ENCODE assay signal across 18 cellular contexts in the genomic region with DNA sequence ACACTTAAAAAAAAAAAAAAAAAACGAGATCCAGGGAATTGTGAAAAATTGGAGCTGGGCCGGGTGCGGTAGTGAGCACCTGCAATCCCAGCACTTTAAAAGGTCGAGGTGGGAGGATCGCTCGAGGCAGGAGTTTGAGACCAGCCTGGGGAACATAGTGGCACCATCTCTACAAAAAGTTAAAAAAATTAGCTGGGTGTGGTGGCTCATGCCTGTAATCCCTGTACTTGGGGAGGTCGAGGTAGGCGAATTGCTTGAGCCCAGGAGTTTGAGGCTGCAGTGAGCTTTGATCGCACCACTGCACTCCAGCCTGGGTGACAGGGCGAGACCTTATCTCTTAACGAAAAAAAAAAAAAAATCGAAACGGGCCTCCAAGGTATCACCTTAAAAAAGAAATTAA. TPM values are rescaled to one million over a fixed set of nuclear protein-coding genes. Genes with fewer than 3 reads are reported as not detected.
DNase-seq lines count a peak whose midpoint lies in the region; ATAC-seq and TF ChIP-seq lines count a peak whose summit lies in the region.
"Had no signal": no experiment of that assay in that cellular context is flagged by ENCODE, and none has a peak within 500 bp of the region (broad histone marks: within the 10 kb centered on the region; RNA-seq: fewer than 3 reads in every experiment).

No MANE protein-coding gene starts in this region.

- DNase-seq in left lung (no peak), thyroid gland (no peak), germinal center (ENCODE audit: low spot score) (no peak)
- no peak for DNase-seq in activated naive CD4-positive, alpha-beta T cell treated with Interleukin-2 at 50 U/mL for 16 hours
- DNase-seq: activated CD4-positive, CD25-positive, alpha-beta regulatory T cell; activated gamma-delta T cell treated with Interleukin-2 at 50 U/mL for 16 hours; dermis blood vessel endothelial cell; NCI-H1694 treated with DMSO at 0.1 percent for 48 hours; RPMI8226; stimulated activated naive CD8-positive, alpha-beta T cell treated with anti-CD3 and anti-CD28 coated beads, Interleukin-15, amount 100 ng/mL, for 72 hours; T-helper 1 cell had no signal

- H3K4me3 ChIP-seq in HUES6 (ENCODE audit: low read depth, low read length) (no peak overlapping the region), left lung (peak overlapping the region; percentile 31 to 48), thyroid gland (replicated peaks in 1 of 3) (peak overlapping the region in 2 of 3 donors; percentile 60 to 72)
- H3K4me3 ChIP-seq: ascending aorta had no signal

- H3K27ac ChIP-seq in HUES6 (ENCODE audit: low read depth, low read length) (peak overlapping the region; percentile 27), VCaP (peak overlapping the region; percentile 100), left lung (peak overlapping the region in 1 of 2 donors; percentile 86), thyroid gland (peak overlapping the region; percentile 90 to 98 (median 95))
- H3K27ac ChIP-seq: ascending aorta, HL-60 had no signal

- no peak for TF ChIP-seq POLR2A in thyroid gland (IDR thresholded peaks at IDR 0.05)

- H3K9me3 ChIP-seq in HUES6 (ENCODE audit: control insufficient read depth, insufficient read depth, low read depth, low read length), result peaks cover 7% of the 10 kb centered on the region
- H3K9me3 ChIP-seq in left lung, result no peaks in the 10 kb centered on the region
- no peaks in the 10 kb centered on the region for H3K9me3 ChIP-seq in thyroid gland
- H3K9me3 ChIP-seq: ascending aorta had no signal

- H3K36me3 ChIP-seq in HUES6 (ENCODE audit: control insufficient read depth, insufficient read depth, low read length), result no peaks in the 10 kb centered on the region
- H3K36me3 ChIP-seq in left lung, result no peaks in the 10 kb centered on the region
- H3K36me3 ChIP-seq in thyroid gland, result no peaks in the 10 kb centered on the region
- H3K36me3 ChIP-seq: ascending aorta had no signal

- H3K27me3 ChIP-seq in HUES6 (ENCODE audit: control insufficient read depth, insufficient read depth, low read length) (no peaks in the 10 kb centered on the region), left lung (peaks cover 0 to 9% of the 10 kb centered on the region in 2 donors), thyroid gland (no peaks in the 10 kb centered on the region)
- H3K27me3 ChIP-seq: ascending aorta had no signal

- H3K4me1 ChIP-seq in HUES6 (ENCODE audit: control insufficient read depth, insufficient read depth, low read length) (peaks cover 52% of the 10 kb centered on the region), left lung (peaks cover 11 to 12% of the 10 kb centered on the region in 2 donors), thyroid gland (peaks cover 31 to 37% of the 10 kb centered on the region in 2 donors)

- intact Hi-C loops in left lung (cut with DNase I) (no loop called here), thyroid gland (cut with DNase I) (no loop called here)

- no peak for TF ChIP-seq CTCF in VCaP (conservative IDR thresholded peaks at IDR 0.05)
- no peak for TF ChIP-seq CTCF in left lung (IDR thresholded peaks at IDR 0.05)
- no peak for TF ChIP-seq CTCF in thyroid gland (IDR thresholded peaks at IDR 0.05)

- ATAC-seq in left lung (no peak), HG02798 (IDR thresholded peaks at IDR 0.05; ENCODE audit: poor library complexity, unreplicated experiment) (no peak)
- ATAC-seq: stimulated activated naive CD8-positive, alpha-beta T cell treated with anti-CD3 and anti-CD28 coated beads, Interleukin-15, amount 100 ng/mL, for 72 hours had no signal

- no peak overlapping the region for H3K9ac ChIP-seq in HUES6 (ENCODE audit: low read length)

- 21 to 34% methylated on average over 13 of the region's 13 CpGs for WGBS in thyroid gland, 2 donors

RNA-seq across cellular contexts. Expression of gene CLDN4, which starts 2.0 kb away (rescaled TPM):
- total RNA-seq in left lung (100 to 1,000 TPM; 108 to 219 TPM), thyroid gland (100 to 1,000 TPM; 178 to 301 (median 196) TPM)

RNA-seq across cellular contexts. Expression of gene METTL27, which starts 9.5 kb away (rescaled TPM):
- total RNA-seq in left lung, result 1 to 10 TPM; 1.5 to 2.6 TPM
- total RNA-seq in thyroid gland, result 10 to 100 TPM in 2 of 4 donors, 1 to 10 TPM in 2; 3.8 to 16.3 (median 9.6) TPM
- total RNA-seq: ascending aorta, G401 had no signal

RNA-seq across cellular contexts. Expression of gene TMEM270, which starts 28.2 kb away (rescaled TPM):
- total RNA-seq in left lung (not detected), thyroid gland (not detected)
- total RNA-seq: ascending aorta, dermis blood vessel endothelial cell, G401, LHCN-M2 had no signal
